In genomic region chr1:201254625-201255469, GRCh38 we compare ENCODE assay signal across 8 cellular contexts. TPM values are rescaled to one million over a fixed set of nuclear protein-coding genes. Genes with fewer than 3 reads are reported as not detected.
A peak's percentile ranks its signal among the peaks of the same experiment; 100 is the strongest.
DNase-seq lines count a peak whose midpoint lies in the region; ATAC-seq, FAIRE-seq and TF ChIP-seq lines count a peak whose summit lies in the region.

No MANE protein-coding gene starts in this region.

- H3K9me3 ChIP-seq in astrocyte (ENCODE audit: insufficient read depth, low read depth, low read length), result no peaks in the 10 kb centered on the region

- DNase-seq in DMS53 treated with DMSO at 0.1 percent for 48 hours (lab: John Stamatoyannopoulos, UW; ENCODE audit: unreplicated experiment) (peak; percentile 47), HT1080 (ENCODE audit: low read depth) (peak; percentile 39), T-helper 1 cell (peak; percentile 26 to 51 (median 33)), astrocyte (ENCODE audit: low read depth) (no peak), iPS-NIHi7 (ENCODE audit: extremely low spot score) (peak; percentile 98), NCI-H2029 (lab: John Stamatoyannopoulos, UW) (no peak)
- DNase-seq in stimulated activated CD4-positive, alpha-beta T cell treated with anti-CD3 and anti-CD28 coated beads, Interleukin-15, amount 100 ng/mL, for 1 hour (ENCODE audit: low read depth in 1 of 2, low spot score in 1 of 2), result peak; percentile 28 to 48

- peaks cover 8% of the 10 kb centered on the region for H3K4me1 ChIP-seq in astrocyte (ENCODE audit: insufficient read depth, low read length)

- H3K27me3 Mint-ChIP-seq in astrocyte (ENCODE audit: low read depth, unreplicated experiment), result peaks cover 34% of the 10 kb centered on the region

- no peaks in the 10 kb centered on the region for H3K4me1 Mint-ChIP-seq in astrocyte (ENCODE audit: low read depth, unreplicated experiment)

- H3K27me3 ChIP-seq in astrocyte (ENCODE audit: insufficient read depth, low read length), result no peaks in the 10 kb centered on the region

- H3K79me2 ChIP-seq in astrocyte (ENCODE audit: insufficient read depth, low read length), result no peaks in the 10 kb centered on the region

- ATAC-seq in HG02884 (IDR thresholded peaks at IDR 0.05; ENCODE audit: unreplicated experiment), result no peak

- no peak overlapping the region for H3K27ac Mint-ChIP-seq in astrocyte (ENCODE audit: unreplicated experiment)

- no peaks in the 10 kb centered on the region for H4K20me1 ChIP-seq in astrocyte (ENCODE audit: insufficient read depth, low read length)

- H3K9me3 Mint-ChIP-seq in astrocyte (ENCODE audit: unreplicated experiment), result no peaks in the 10 kb centered on the region

- H3K36me3 Mint-ChIP-seq in astrocyte (ENCODE audit: low read depth, unreplicated experiment), result no peaks in the 10 kb centered on the region

- no peak overlapping the region for H3K4me3 ChIP-seq in astrocyte (ENCODE audit: insufficient read depth, low read depth, low read length)

- H2AFZ ChIP-seq in astrocyte (ENCODE audit: low read depth, low read length), result no peak overlapping the region

- no peak overlapping the region for H3K9ac ChIP-seq in astrocyte (ENCODE audit: low read length)

- no peaks in the 10 kb centered on the region for H3K36me3 ChIP-seq in astrocyte (ENCODE audit: insufficient read depth, low read length)

- H3K4me2 ChIP-seq in astrocyte (ENCODE audit: low read length), result no peak overlapping the region

- no peak for FAIRE-seq in astrocyte (lab: Jason Lieb, UNC)

- TF ChIP-seq CTCF in astrocyte (IDR thresholded peaks at IDR 0.05; ENCODE audit: insufficient read depth, low read depth, low read length), result peak; percentile 83

- H3K4me3 Mint-ChIP-seq in astrocyte (ENCODE audit: unreplicated experiment), result no peak overlapping the region

- H3K27ac ChIP-seq in astrocyte (ENCODE audit: low read depth, low read length), result no peak overlapping the region

RNA-seq across cellular contexts. Expression of gene PKP1, which starts 28.5 kb away (rescaled TPM):
- not detected in 2 replicates for total RNA-seq in HT1080 (2014; rRNA removed; shearing (Covaris generic))
- not detected in 2 replicates for polyA plus RNA-seq in HT1080 (2015; cell fraction: cytosol; rRNA removed)
- not detected in 2 replicates for polyA plus RNA-seq in HT1080 (2015; cell fraction: nucleus; rRNA removed)
- 0.07 and 0.22 TPM in 2 replicates for total RNA-seq in astrocyte

Comparison
In these comparisons a context has a peak if more than half of its experiments do, and no peak if none do; other contexts are left out.
1. DNase-seq: peak in DMS53 treated with DMSO at 0.1 percent for 48 hours (single experiment), HT1080 (single experiment), T-helper 1 cell (5 of 5), iPS-NIHi7 (single experiment) and stimulated activated CD4-positive, alpha-beta T cell treated with anti-CD3 and anti-CD28 coated beads, Interleukin-15, amount 100 ng/mL, for 1 hour (2 of 2); none in astrocyte (single experiment) and NCI-H2029 (single experiment).